In the genomic region with DNA sequence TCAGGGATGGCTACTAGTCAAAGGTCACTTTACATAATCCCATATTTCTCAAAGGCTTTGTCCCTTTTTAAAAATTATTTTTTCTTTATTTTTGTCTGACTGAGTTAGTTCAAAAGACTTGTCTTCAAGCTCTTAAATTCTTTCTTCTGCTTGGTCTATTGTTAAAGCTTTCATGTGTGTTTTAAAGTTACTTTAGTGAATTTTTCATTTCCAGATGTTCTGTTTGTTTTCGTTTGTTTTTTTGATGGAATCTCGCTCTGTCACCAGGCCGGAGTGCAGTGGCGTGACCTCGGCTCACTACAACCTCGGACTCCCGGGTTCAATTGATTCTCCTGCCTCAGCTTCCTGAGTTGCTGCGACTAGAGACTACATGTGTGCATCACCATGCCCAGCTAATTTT, we compare ENCODE assay signal across 35 cellular contexts. TPM values are rescaled to one million over a fixed set of nuclear protein-coding genes. Genes with fewer than 3 reads are reported as not detected.
"Had no signal": no experiment of that assay in that cellular context is flagged by ENCODE, and none has a peak within 500 bp of the region (broad histone marks: within the 10 kb centered on the region; RNA-seq: fewer than 3 reads in every experiment).

No MANE protein-coding gene starts in this region.

- H3K4me3 ChIP-seq: MG63 had no signal

- H3K4me2 ChIP-seq: KMS-11 had no signal

- H3K27me3 ChIP-seq: MG63 had no signal

- H3K36me3 ChIP-seq: MG63 had no signal

- DNase-seq: Karpas-422, MG63, MM.1S, MV-4-11, NCI-H1048, NCI-H1092, NCI-H1092 treated with DMSO at 0.1 percent for 48 hours, NCI-H1105, NCI-H1105 treated with DMSO at 0.1 percent for 48 hours, NCI-H1417, NCI-H1417 treated with DMSO at 0.1 percent for 48 hours, NCI-H1436, NCI-H1436 treated with DMSO at 0.1 percent for 48 hours, NCI-H146, NCI-H1694, NCI-H1694 treated with DMSO at 0.1 percent for 48 hours, NCI-H187, NCI-H187 treated with DMSO at 0.1 percent for 48 hours, NCI-H1930, NCI-H2029, NCI-H2029 treated with DMSO at 0.1 percent for 48 hours, NCI-H2081, NCI-H2081 treated with DMSO at 0.1 percent for 48 hours, NCI-H2107, NCI-H2171, NCI-H2171 treated with DMSO at 0.1 percent for 48 hours, NCI-H2227 treated with DMSO at 0.1 percent for 48 hours, NCI-H226, NCI-H345, NCI-H446, NCI-H446 treated with DMSO at 0.1 percent for 48 hours, NCI-H510A, NCI-H510A treated with DMSO at 0.1 percent for 48 hours had no signal

- H3K27ac ChIP-seq: KMS-11 had no signal

- H3K9ac ChIP-seq: KMS-11 had no signal

RNA-seq across cellular contexts. Expression of gene SNCAIP, which starts 55.0 kb away (rescaled TPM):
- total RNA-seq: LHCN-M2 had no signal
